17 cellular contexts compared by ENCODE assay signal in genomic region chr4:108193891-108194672, GRCh38. TPM values are rescaled to one million over a fixed set of nuclear protein-coding genes. Genes with fewer than 3 reads are reported as not detected.
DNase-seq lines count a peak whose midpoint lies in the region; ATAC-seq and TF ChIP-seq lines count a peak whose summit lies in the region.
"Had no signal": no experiment of that assay in that cellular context is flagged by ENCODE, and none has a peak within 500 bp of the region (broad histone marks: within the 10 kb centered on the region; RNA-seq: fewer than 3 reads in every experiment).

No MANE protein-coding gene starts in this region.

- H2BK120ac ChIP-seq in mesendoderm (ENCODE audit: low read depth, low read length): no peak overlapping the region

- H3K4me1 ChIP-seq in mesendoderm (ENCODE audit: control insufficient read depth, low read depth, low read length) (no peaks in the 10 kb centered on the region), Peyer's patch (no peaks in the 10 kb centered on the region)
- H3K4me1 ChIP-seq: stomach had no signal

- peak overlapping the region; percentile 35 for H3K27ac Mint-ChIP-seq in chondrocyte (ENCODE audit: unreplicated experiment)
- H3K27ac Mint-ChIP-seq: activated T-helper 1 cell treated with anti-CD3 and anti-CD28 coated beads, Interleukin-12 subunit alpha, Interleukin-12 subunit beta, Interleukin-2, Interleukin-4 antibody, amounts not matched to agents 30 ng/mL and 10 ng/mL and 1 ng/mL, durations not matched to agents 14 hours and 24 hours and 36 hours had no signal

- H4K5ac ChIP-seq in mesendoderm (ENCODE audit: low read length): no peak overlapping the region

- WGBS in mesendoderm (ENCODE audit: extremely low coverage, insufficient coverage, low lambda C conversion rate): no CpG with 5 or more reads among the region's 4 CpGs

- TF ChIP-seq POLR2A in Peyer's patch (IDR thresholded peaks at IDR 0.05): no peak

- no peak overlapping the region for H2BK5ac ChIP-seq in mesendoderm (ENCODE audit: low read length)

- H4K8ac ChIP-seq in mesendoderm (ENCODE audit: low read depth, low read length): no peak overlapping the region

- DNase-seq in DMS53 (lab: John Stamatoyannopoulos, UW) (peak; percentile 75), LHCN-M2 (ENCODE audit: low read depth) (peak; percentile 46), chondrocyte (ENCODE audit: low spot score) (no peak), mesendoderm (peak; percentile 70), Peyer's patch (no peak), NCI-H2107 (lab: John Stamatoyannopoulos, UW) (no peak)
- DNase-seq: Calu3; NCI-H187; NCI-H526 treated with DMSO at 0.1 percent for 48 hours; stimulated activated CD4-positive, alpha-beta T cell treated with anti-CD3 and anti-CD28 coated beads, Interleukin-15, amount 100 ng/mL, for 24 hours; stomach; SW 1271 had no signal

- H3K9ac ChIP-seq in mesendoderm (ENCODE audit: low read length): no peak overlapping the region

- no peaks in the 10 kb centered on the region for H3K36me3 Mint-ChIP-seq in chondrocyte (ENCODE audit: low read depth)

- H3K79me1 ChIP-seq in mesendoderm (ENCODE audit: low read length): no peaks in the 10 kb centered on the region

- no peaks in the 10 kb centered on the region for H3K9me3 ChIP-seq in Peyer's patch
- H3K9me3 ChIP-seq: stomach had no signal

- H3K4me1 Mint-ChIP-seq in chondrocyte (ENCODE audit: low read depth): peaks cover 16% of the 10 kb centered on the region

- no peaks in the 10 kb centered on the region for H3K79me2 ChIP-seq in mesendoderm (ENCODE audit: control insufficient read depth, insufficient read depth, low read length)

- TF ChIP-seq CTCF in chondrocyte (IDR thresholded peaks at IDR 0.05): no peak
- no peak for TF ChIP-seq CTCF in Peyer's patch (IDR thresholded peaks at IDR 0.05)

- H3K18ac ChIP-seq in mesendoderm (ENCODE audit: low read length): no peak overlapping the region

- H3K27me3 Mint-ChIP-seq in chondrocyte (ENCODE audit: low read depth): no peaks in the 10 kb centered on the region

- H3K4me3 ChIP-seq in mesendoderm (ENCODE audit: low read length): no peak overlapping the region
- no peak overlapping the region for H3K4me3 ChIP-seq in Peyer's patch
- H3K4me3 ChIP-seq: coronary artery, stomach had no signal

- H3K4ac ChIP-seq in mesendoderm (ENCODE audit: low read depth, low read length): no peak overlapping the region

- no peak overlapping the region for H3K56ac ChIP-seq in mesendoderm (ENCODE audit: low read length)

- no peaks in the 10 kb centered on the region for H3K27me3 ChIP-seq in mesendoderm (ENCODE audit: insufficient read depth, low read length, poor library complexity)
- no peaks in the 10 kb centered on the region for H3K27me3 ChIP-seq in Peyer's patch

- ATAC-seq in GM21619 (IDR thresholded peaks at IDR 0.05; ENCODE audit: unreplicated experiment): no peak
- no peak for ATAC-seq in HG03196 (IDR thresholded peaks at IDR 0.05; ENCODE audit: unreplicated experiment)

- H3K27ac ChIP-seq in mesendoderm (ENCODE audit: low read depth, low read length) (no peak overlapping the region), Peyer's patch (no peak overlapping the region)
- H3K27ac ChIP-seq: coronary artery, epithelial cell of prostate, stomach had no signal

- no peak overlapping the region for H2AK5ac ChIP-seq in mesendoderm (ENCODE audit: low read length)

- H3K4me3 Mint-ChIP-seq in chondrocyte (ENCODE audit: unreplicated experiment): no peak overlapping the region
- H3K4me3 Mint-ChIP-seq: activated T-helper 1 cell treated with anti-CD3 and anti-CD28 coated beads, Interleukin-12 subunit alpha, Interleukin-12 subunit beta, Interleukin-2, Interleukin-4 antibody, amounts not matched to agents 30 ng/mL and 10 ng/mL and 1 ng/mL, durations not matched to agents 14 hours and 24 hours and 36 hours had no signal

- no peak overlapping the region for H3K4me2 ChIP-seq in mesendoderm (ENCODE audit: low read length)

- no peaks in the 10 kb centered on the region for H3K9me3 Mint-ChIP-seq in chondrocyte (ENCODE audit: low read depth)
- H3K9me3 Mint-ChIP-seq: activated T-helper 1 cell treated with anti-CD3 and anti-CD28 coated beads, Interleukin-12 subunit alpha, Interleukin-12 subunit beta, Interleukin-2, Interleukin-4 antibody, amounts not matched to agents 30 ng/mL and 10 ng/mL and 1 ng/mL, durations not matched to agents 14 hours and 24 hours and 36 hours had no signal

- H3K23ac ChIP-seq in mesendoderm (ENCODE audit: low read length): no peak overlapping the region

- H2BK15ac ChIP-seq in mesendoderm (replicated peaks; ENCODE audit: low read depth): no peak overlapping the region

- no peaks in the 10 kb centered on the region for H3K36me3 ChIP-seq in mesendoderm (ENCODE audit: control insufficient read depth, insufficient read depth, low read length)
- H3K36me3 ChIP-seq in Peyer's patch: no peaks in the 10 kb centered on the region
- H3K36me3 ChIP-seq: stomach had no signal

RNA-seq across cellular contexts. Expression of gene LEF1, which starts 25.4 kb away (rescaled TPM):
- total RNA-seq in LHCN-M2 (2014; rRNA removed): 8.2 and 10.8 TPM in 2 replicates
- polyA plus RNA-seq in LHCN-M2 (2012): 3.2 TPM
- 2.8 to 4.6 TPM (median 3.1 TPM) in 3 replicates for total RNA-seq in chondrocyte
- 12.4 TPM for polyA plus RNA-seq in mesendoderm (2013, experiment 1 of 2)
- polyA plus RNA-seq in mesendoderm (2013, experiment 2 of 2): 11.0 TPM
- total RNA-seq in Peyer's patch: 10 to 100 TPM in 1 of 4 donors, 1 to 10 TPM in 2, under 1 TPM in 1; 0.53 to 34.7 (median 4.4) TPM
- total RNA-seq: Calu3 had no signal

Comparison
In these comparisons a context has a peak if more than half of its experiments do, and no peak if none do; other contexts are left out.
1. DNase-seq: peak in DMS53 (single experiment), LHCN-M2 (single experiment) and mesendoderm (single experiment); none in chondrocyte (single experiment), Peyer's patch (0 of 3) and NCI-H2107 (single experiment).